21 cellular contexts compared by ENCODE assay signal in genomic region chr22:38730411-38730871, GRCh38. TPM values are rescaled to one million over a fixed set of nuclear protein-coding genes. Genes with fewer than 3 reads are reported as not detected.
A peak's percentile ranks its signal among the peaks of the same experiment; 100 is the strongest.
DNase-seq lines count a peak whose midpoint lies in the region; ATAC-seq and TF ChIP-seq lines count a peak whose summit lies in the region.
"Had no signal": no experiment of that assay in that cellular context is flagged by ENCODE, and none has a peak within 500 bp of the region (broad histone marks: within the 10 kb centered on the region; RNA-seq: fewer than 3 reads in every experiment).

No MANE protein-coding gene starts in this region.

- H3K36me3 ChIP-seq in trophoblast cell (ENCODE audit: control insufficient read depth in 1 of 2, insufficient read depth in 2 of 2, low read length in 2 of 2) = peaks cover 90 to 96% of the 10 kb centered on the region in 2 experiments

- H3K27me3 Mint-ChIP-seq in activated naive CD4-positive, alpha-beta T cell treated with anti-CD3 and anti-CD28 coated beads for 36 hours (ENCODE audit: low read depth) = no peaks in the 10 kb centered on the region
- H3K27me3 Mint-ChIP-seq in effector memory CD8-positive, alpha-beta T cell = no peaks in the 10 kb centered on the region

- peaks cover 12% of the 10 kb centered on the region for H3K4me1 Mint-ChIP-seq in activated naive CD4-positive, alpha-beta T cell treated with anti-CD3 and anti-CD28 coated beads for 36 hours (ENCODE audit: low read depth)
- peaks cover 26 to 32% of the 10 kb centered on the region in 2 donors for H3K4me1 Mint-ChIP-seq in effector memory CD8-positive, alpha-beta T cell (ENCODE audit: low read depth in 2 of 2)

- no peak overlapping the region for H2AK5ac ChIP-seq in trophoblast cell (ENCODE audit: low read length)

- H3K27ac ChIP-seq in RWPE1 (peak overlapping the region; percentile 27), substantia nigra (ENCODE audit: low read depth, low read length, poor library complexity, severe bottlenecking) (peak overlapping the region; percentile 100), trophoblast cell (ENCODE audit: low read depth, low read length) (no peak overlapping the region)

- intact Hi-C loops in activated naive CD4-positive, alpha-beta T cell treated with anti-CD3 and anti-CD28 coated beads for 36 hours (cut with micrococcal nuclease) = no loop called here

- no peaks in the 10 kb centered on the region for H3K27me3 ChIP-seq in trophoblast cell (ENCODE audit: insufficient read depth, low read length)

- H3K18ac ChIP-seq in trophoblast cell (ENCODE audit: low read length) = no peak overlapping the region

- no peak overlapping the region for H3K4me3 Mint-ChIP-seq in activated naive CD4-positive, alpha-beta T cell treated with anti-CD3 and anti-CD28 coated beads for 36 hours
- H3K4me3 Mint-ChIP-seq in effector memory CD8-positive, alpha-beta T cell = no peak overlapping the region

- DNase-seq in activated naive CD4-positive, alpha-beta T cell treated with anti-CD3 and anti-CD28 coated beads for 36 hours = peak; percentile 3
- no peak for DNase-seq in activated naive CD4-positive, alpha-beta T cell (lab: John Stamatoyannopoulos, UW)
- DNase-seq in RWPE1 (ENCODE audit: low spot score) (no peak), substantia nigra (lab: John Stamatoyannopoulos, UW) (no peak), trophoblast cell (no peak), NCI-H2196 treated with DMSO at 0.1 percent for 48 hours (lab: John Stamatoyannopoulos, UW; ENCODE audit: unreplicated experiment) (no peak), COLO668 (lab: John Stamatoyannopoulos, UW; ENCODE audit: unreplicated experiment) (no peak)
- no peak for DNase-seq in effector memory CD8-positive, alpha-beta T cell
- DNase-seq: activated CD8-positive, alpha-beta memory T cell treated with anti-CD3 and anti-CD28 coated beads, Interleukin-2, amount 50 U/mL, for 48 hours; amniotic stem cell; GF-D8; hippocampal formation; KBM-7; kidney glomerular epithelial cell; NCI-H1048; NCI-H2081; NCI-H524 treated with DMSO at 0.1 percent for 48 hours; occipital lobe; stimulated activated CD4-positive, alpha-beta T cell treated with anti-CD3 and anti-CD28 coated beads, Interleukin-2, amount 100 ng/mL, for 24 hours had no signal

- no peak overlapping the region for H2BK120ac ChIP-seq in trophoblast cell (ENCODE audit: insufficient read depth, low read length, poor library complexity)

- H4K8ac ChIP-seq in trophoblast cell (ENCODE audit: low read depth, low read length) = no peak overlapping the region

- ATAC-seq in effector memory CD8-positive, alpha-beta T cell (replicated peaks) = no peak
- ATAC-seq: Right ventricle myocardium inferior, sciatic nerve had no signal

- CTCF ChIA-PET in activated naive CD4-positive, alpha-beta T cell treated with anti-CD3 and anti-CD28 coated beads for 36 hours (lab: Charles Lee) = no interaction called here
- CTCF ChIA-PET in RWPE1 (lab: Yijun Ruan, JAX) = no interaction called here

- H3K14ac ChIP-seq in trophoblast cell (ENCODE audit: low read length) = no peak overlapping the region

- no peaks in the 10 kb centered on the region for H3K9me3 Mint-ChIP-seq in activated naive CD4-positive, alpha-beta T cell treated with anti-CD3 and anti-CD28 coated beads for 36 hours
- no peaks in the 10 kb centered on the region for H3K9me3 Mint-ChIP-seq in effector memory CD8-positive, alpha-beta T cell

- H3K79me2 ChIP-seq in trophoblast cell (ENCODE audit: control insufficient read depth, insufficient read depth, low read length, poor library complexity) = no peaks in the 10 kb centered on the region

- H2BK5ac ChIP-seq in trophoblast cell (ENCODE audit: low read depth, low read length, poor library complexity) = no peak overlapping the region

- H3K9me3 ChIP-seq in trophoblast cell (ENCODE audit: insufficient read depth, low read depth, low read length) = peaks cover 3% of the 10 kb centered on the region

- no peak overlapping the region for H3K9ac ChIP-seq in trophoblast cell (ENCODE audit: low read length)

- H2AFZ ChIP-seq in trophoblast cell (ENCODE audit: insufficient read depth, low read length, poor library complexity) = no peak overlapping the region

- no peak for TF ChIP-seq CTCF in RWPE1 (conservative IDR thresholded peaks at IDR 0.05; ENCODE audit: low read depth)

- no peak overlapping the region for H4K12ac ChIP-seq in trophoblast cell (ENCODE audit: low read depth, low read length)

- no peak overlapping the region for H3K4me2 ChIP-seq in trophoblast cell (ENCODE audit: low read length)

- H3K36me3 Mint-ChIP-seq in activated naive CD4-positive, alpha-beta T cell treated with anti-CD3 and anti-CD28 coated beads for 36 hours (ENCODE audit: low read depth) = peaks cover 27% of the 10 kb centered on the region
- H3K36me3 Mint-ChIP-seq in effector memory CD8-positive, alpha-beta T cell (ENCODE audit: insufficient read depth) = peaks cover 100% of the 10 kb centered on the region

- H3K4me1 ChIP-seq in trophoblast cell (ENCODE audit: control insufficient read depth in 1 of 2, insufficient read depth in 2 of 2, low read length in 2 of 2) = no peaks in the 10 kb centered on the region

- POLR2A ChIA-PET in RWPE1 (lab: Yijun Ruan, JAX; ENCODE audit: low non-redundant PET) = no interaction called here

- H3K27ac Mint-ChIP-seq in activated naive CD4-positive, alpha-beta T cell treated with anti-CD3 and anti-CD28 coated beads for 36 hours = no peak overlapping the region
- H3K27ac Mint-ChIP-seq in effector memory CD8-positive, alpha-beta T cell = peak overlapping the region; percentile 91 to 95

- no peak overlapping the region for H3K23ac ChIP-seq in trophoblast cell (ENCODE audit: low read length)

- no peak overlapping the region for H4K91ac ChIP-seq in trophoblast cell (ENCODE audit: low read depth, low read length)

- H3K4ac ChIP-seq in trophoblast cell (ENCODE audit: low read depth, low read length) = no peak overlapping the region

- H3K4me3 ChIP-seq in trophoblast cell (ENCODE audit: low read depth, low read length) = no peak overlapping the region

- no CpG with 5 or more reads among the region's 13 CpGs for WGBS in trophoblast cell (ENCODE audit: extremely low coverage, insufficient coverage, insufficient read length)

- no peaks in the 10 kb centered on the region for H3K79me1 ChIP-seq in trophoblast cell (ENCODE audit: low read length)

- H2BK12ac ChIP-seq in trophoblast cell (ENCODE audit: low read length) = no peak overlapping the region

RNA-seq across cellular contexts. Expression of gene GTPBP1, which starts 24.7 kb away (rescaled TPM):
- total RNA-seq in activated naive CD4-positive, alpha-beta T cell treated with anti-CD3 and anti-CD28 coated beads for 36 hours = 100 to 1,000 TPM in 1 of 2 experiments, 10 to 100 TPM in 1; 98.9 to 107 TPM
- polyA plus RNA-seq in trophoblast cell (2013) = 21.0 and 21.1 TPM in 2 replicates

RNA-seq across cellular contexts. Expression of gene SUN2, which starts 25.4 kb away (rescaled TPM):
- 100 to 1,000 TPM; 120 to 121 TPM for total RNA-seq in activated naive CD4-positive, alpha-beta T cell treated with anti-CD3 and anti-CD28 coated beads for 36 hours
- polyA plus RNA-seq in trophoblast cell (2013) = 40.8 and 42.4 TPM in 2 replicates

RNA-seq across cellular contexts. Expression of gene JOSD1, which starts 29.7 kb away (rescaled TPM):
- total RNA-seq in activated naive CD4-positive, alpha-beta T cell treated with anti-CD3 and anti-CD28 coated beads for 36 hours = 10 to 100 TPM; 48.9 to 54.3 TPM
- polyA plus RNA-seq in trophoblast cell (2013) = 26.0 and 27.0 TPM in 2 replicates

RNA-seq across cellular contexts. Expression of gene TOMM22, which starts 48.7 kb away (rescaled TPM):
- 100 to 1,000 TPM; 151 to 154 TPM for total RNA-seq in activated naive CD4-positive, alpha-beta T cell treated with anti-CD3 and anti-CD28 coated beads for 36 hours
- 46.2 and 47.0 TPM in 2 replicates for polyA plus RNA-seq in trophoblast cell (2013)
